In genomic region chr20:49915380-49916145, GRCh38 we compare ENCODE assay signal across 1 cellular context.
A peak's percentile ranks its signal among the peaks of the same experiment; 100 is the strongest.
TF ChIP-seq lines count a peak whose summit lies in the region.

SPATA2 (minus strand) TSS chr20:49915529; CDS start chr20:49908490, 7,039 bp downstream.

TF ChIP-seq in K562, 482 proteins besides CTCF, POLR2A, EP300 and RAD21 (continued from another document and continues in another):
- TF ChIP-seq POLR2G (IDR thresholded peaks at IDR 0.05; ENCODE audit: low read depth, low read length) (peak; percentile 96), MTA2 (IDR thresholded peaks at IDR 0.05; ENCODE audit: low read depth) (peak; percentile 71), THRAP3 (IDR thresholded peaks at IDR 0.05; ENCODE audit: borderline replicate concordance) (no peak), RUNX1 (IDR thresholded peaks at IDR 0.05; ENCODE audit: low read depth) (no peak), KDM5B (IDR thresholded peaks at IDR 0.05; ENCODE audit: insufficient replicate concordance, low read depth, low read length) (peak; percentile 34), USF1 (CRISPR knock-in tag; IDR thresholded peaks at IDR 0.05) (peak; percentile 27; the same call in 1 of the 2 replicates), NEUROD1 (IDR thresholded peaks at IDR 0.05; ENCODE audit: borderline replicate concordance, low read depth, low read length, partially characterized antibody) (peak; percentile 59), TAF1 (IDR thresholded peaks at IDR 0.05; ENCODE audit: control insufficient read depth, extremely low read depth, insufficient read depth, low read length, severe bottlenecking) (peak; percentile 85), ETS1 (conservative IDR thresholded peaks at IDR 0.05; ENCODE audit: control insufficient read depth, low read depth, low read length) (peak; percentile 51), IRF2 (CRISPR knock-in tag; IDR thresholded peaks at IDR 0.05) (no peak), CGGBP1 (CRISPR knock-in tag; IDR thresholded peaks at IDR 0.05) (no peak), GABPA (tag; conservative IDR thresholded peaks at IDR 0.05; ENCODE audit: low read depth) (peak; percentile 100), XRCC3 (IDR thresholded peaks at IDR 0.05) (no peak), XRCC5 (IDR thresholded peaks at IDR 0.05; ENCODE audit: low read depth, low read length) (0 out of 2 replicates have a peak, but pooled peaks have one; percentile 66), GTF2E2 (tag; IDR thresholded peaks at IDR 0.05) (peak; percentile 43; the same call in 1 of the 2 replicates), USF2 (CRISPR knock-in tag; IDR thresholded peaks at IDR 0.05) (no peak), RBM25 (IDR thresholded peaks at IDR 0.05; ENCODE audit: low read depth, low read length, severe bottlenecking) (peak; percentile 99), ZNF384 (IDR thresholded peaks at IDR 0.05; ENCODE audit: low read depth, low read length) (no peak), KLF1 (tag; IDR thresholded peaks at IDR 0.05) (0 out of 2 replicates have a peak, but pooled peaks have one; percentile 37), TOE1 (IDR thresholded peaks at IDR 0.05; ENCODE audit: borderline replicate concordance) (peak; percentile 28; the same call in 1 of the 2 replicates), TOE1 (CRISPR knock-in tag; IDR thresholded peaks at IDR 0.05; ENCODE audit: borderline replicate concordance, low read depth) (no peak), C11orf30 (IDR thresholded peaks at IDR 0.05; ENCODE audit: low read depth) (peak; percentile 96), CEBPZ (IDR thresholded peaks at IDR 0.05; ENCODE audit: borderline replicate concordance, low read depth, low read length) (no peak), STAT5A (IDR thresholded peaks at IDR 0.05; ENCODE audit: borderline replicate concordance, low read length) (no peak), ZNF449 (CRISPR knock-in tag; IDR thresholded peaks at IDR 0.05) (no peak), MEIS2 (IDR thresholded peaks at IDR 0.05; ENCODE audit: partially characterized antibody) (peak; percentile 55), ZNF740 (CRISPR knock-in tag; IDR thresholded peaks at IDR 0.05) (0 out of 2 replicates have a peak, but pooled peaks have one; percentile 29), ZNF740 (tag; IDR thresholded peaks at IDR 0.05) (no peak), TRIM28 (IDR thresholded peaks at IDR 0.05) (no peak), CREB1 (IDR thresholded peaks at IDR 0.05) (peak; percentile 92), CREB1 (CRISPR knock-in tag; IDR thresholded peaks at IDR 0.05) (peak; percentile 96), IFI16 (CRISPR knock-in tag; IDR thresholded peaks at IDR 0.05) (no peak), SMARCA5 (IDR thresholded peaks at IDR 0.05) (peak; percentile 100), JUND (IDR thresholded peaks at IDR 0.05; ENCODE audit: borderline replicate concordance, low read depth, low read length) (peak; percentile 76; the same call in 1 of the 2 replicates), JUND (tag; IDR thresholded peaks at IDR 0.05; ENCODE audit: borderline replicate concordance, low read depth, low read length) (peak; percentile 87; the same call in 2 of the 3 replicates), TCFL5 (CRISPR knock-in tag; conservative IDR thresholded peaks at IDR 0.05) (no peak), EGR1 (conservative IDR thresholded peaks at IDR 0.05) (peak; percentile 67), POLR2AphosphoS5 (IDR thresholded peaks at IDR 0.05; ENCODE audit: control insufficient read depth, insufficient read depth, low read depth, low read length) (peak; percentile 58; the same call in 1 of the 2 replicates), CSDE1 (IDR thresholded peaks at IDR 0.05) (peak in 1 of 2 experiments; percentile 98; a peak in 2 of 4 replicates), CC2D1A (IDR thresholded peaks at IDR 0.05) (peak; percentile 69), ZNF23 (CRISPR knock-in tag; IDR thresholded peaks at IDR 0.05) (no peak), PML (IDR thresholded peaks at IDR 0.05; ENCODE audit: low read length) (no peak), ATF1 (CRISPR knock-in tag; IDR thresholded peaks at IDR 0.05) (0 out of 2 replicates have a peak, but pooled peaks have one; percentile 8), ATF1 (tag; IDR thresholded peaks at IDR 0.05) (peak; percentile 99), ZKSCAN1 (IDR thresholded peaks at IDR 0.05; ENCODE audit: low read depth, low read length) (no peak), NFE2 (IDR thresholded peaks at IDR 0.05; ENCODE audit: low read depth) (peak; percentile 60), FOXM1 (IDR thresholded peaks at IDR 0.05; ENCODE audit: low read depth) (peak; percentile 53), FOXM1 (CRISPR knock-in tag; IDR thresholded peaks at IDR 0.05; ENCODE audit: low read depth) (peak; percentile 92), RBBP5 (IDR thresholded peaks at IDR 0.05; ENCODE audit: borderline replicate concordance, insufficient read depth, low read length, poor library complexity, severe bottlenecking) (peak; percentile 96), CREB3L1 (IDR thresholded peaks at IDR 0.05; ENCODE audit: borderline replicate concordance, low read depth) (peak; percentile 66; the same call in 1 of the 2 replicates), MAFK (IDR thresholded peaks at IDR 0.05; ENCODE audit: low read length) (peak; percentile 42; the same call in 1 of the 2 replicates), ZKSCAN8 (CRISPR knock-in tag; IDR thresholded peaks at IDR 0.05) (no peak), RFX1 (IDR thresholded peaks at IDR 0.05) (peak; percentile 100), SREBF1 (IDR thresholded peaks at IDR 0.05; ENCODE audit: borderline replicate concordance, low read depth, low read length) (0 out of 2 replicates have a peak, but pooled peaks have one; percentile 38), ATF6 (CRISPR knock-in tag; IDR thresholded peaks at IDR 0.05) (0 out of 2 replicates have a peak, but pooled peaks have one; percentile 91), LEF1 (IDR thresholded peaks at IDR 0.05) (peak; percentile 19; the same call in 1 of the 2 replicates), PKNOX1 (IDR thresholded peaks at IDR 0.05) (peak; percentile 92), COPS2 (conservative IDR thresholded peaks at IDR 0.05) (no peak), ZNF764 (CRISPR knock-in tag; IDR thresholded peaks at IDR 0.05; ENCODE audit: low read depth) (no peak), ZNF121 (CRISPR knock-in tag; conservative IDR thresholded peaks at IDR 0.05) (no peak), ZFX (CRISPR knock-in tag; IDR thresholded peaks at IDR 0.05) (peak; percentile 82), SAFB (IDR thresholded peaks at IDR 0.05; ENCODE audit: borderline replicate concordance, low read depth, low read length) (0 out of 2 replicates have a peak, but pooled peaks have one; percentile 46), ZFP30 (CRISPR knock-in tag; IDR thresholded peaks at IDR 0.05; ENCODE audit: borderline replicate concordance) (no peak), ELF2 (CRISPR knock-in tag; IDR thresholded peaks at IDR 0.05) (peak; percentile 55; the same call in 1 of the 2 replicates)
